ENCODE assay signal across 8 cellular contexts in the genomic region with DNA sequence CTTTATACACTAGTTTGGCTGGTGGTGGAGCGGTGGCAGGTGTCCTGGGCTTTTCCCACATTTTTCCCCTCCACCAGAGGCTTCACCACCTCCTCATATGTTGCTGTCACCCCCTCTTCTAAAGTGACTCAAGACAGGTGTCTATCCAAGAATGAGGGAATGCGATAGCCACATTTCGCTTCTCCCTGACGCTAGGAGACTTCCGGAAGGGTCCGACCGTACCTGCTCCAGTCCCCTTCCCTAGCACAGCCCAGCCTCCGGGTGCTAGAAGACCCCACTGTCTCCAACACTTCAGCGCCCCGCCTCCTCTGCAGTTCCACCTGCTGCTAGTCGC. TPM values are rescaled to one million over a fixed set of nuclear protein-coding genes. Genes with fewer than 3 reads are reported as not detected.
DNase-seq lines count a peak whose midpoint lies in the region; ATAC-seq, FAIRE-seq and TF ChIP-seq lines count a peak whose summit lies in the region.

No MANE protein-coding gene starts in this region.

- no peaks in the 10 kb centered on the region for H3K36me3 ChIP-seq in gastrocnemius medialis

- H3K4me1 ChIP-seq in gastrocnemius medialis, result peaks cover 46 to 57% of the 10 kb centered on the region in 2 donors

- intact Hi-C loops in gastrocnemius medialis (cut with DNase I; ENCODE audit: low total_unique reads), result loop anchor here (1.0 kb wide), 2 partner anchors 29 to 84 kb away; a partner anchor contains a TSS

- in situ Hi-C loops in gastrocnemius medialis (cut with MboI; ENCODE audit: low sequenced_read_pairs in 4 of 4), result no loop called here

- no peaks in the 10 kb centered on the region for H3K9me3 ChIP-seq in gastrocnemius medialis

- H3K27me3 ChIP-seq in gastrocnemius medialis, result no peaks in the 10 kb centered on the region

- H3K27ac ChIP-seq in VCaP (peak overlapping the region; percentile 82), gastrocnemius medialis (peak overlapping the region; percentile 94 to 99 (median 96))

- TF ChIP-seq POLR2A in GM12892 (IDR thresholded peaks at IDR 0.05; ENCODE audit: low read depth, low read length) (0 out of 2 replicates have a peak, but pooled peaks have one; percentile 73), gastrocnemius medialis (IDR thresholded peaks at IDR 0.05) (no peak)

- no peak for DNase-seq in GM12892 (ENCODE audit: insufficient read length)
- DNase-seq in fibroblast of villous mesenchyme (ENCODE audit: low read depth), result no peak
- DNase-seq in gastrocnemius medialis, result no peak
- DNase-seq in NCI-H2196 (lab: John Stamatoyannopoulos, UW; ENCODE audit: unreplicated experiment), result no peak
- no peak for DNase-seq in occipital lobe (lab: John Stamatoyannopoulos, UW)

- H3K4me3 ChIP-seq in fibroblast of villous mesenchyme (ENCODE audit: low read depth, low read length) (peak overlapping the region; percentile 79), gastrocnemius medialis (peak overlapping the region; percentile 74 to 91 (median 84))

- TF ChIP-seq CTCF in VCaP (conservative IDR thresholded peaks at IDR 0.05), result no peak
- no peak for TF ChIP-seq CTCF in fibroblast of villous mesenchyme (IDR thresholded peaks at IDR 0.05; ENCODE audit: insufficient read depth, low read depth, low read length)
- TF ChIP-seq CTCF in gastrocnemius medialis (IDR thresholded peaks at IDR 0.05 in 4 of 5, conservative IDR thresholded peaks at IDR 0.05 in 1 of 5), result no peak

- no peak for FAIRE-seq in GM12892 (lab: Jason Lieb, UNC)

- ATAC-seq in gastrocnemius medialis (peak in 1 of 2 donors; percentile 1), GM19324 (IDR thresholded peaks at IDR 0.05; ENCODE audit: low FRiP score, unreplicated experiment) (no peak), HG02870 (IDR thresholded peaks at IDR 0.05; ENCODE audit: unreplicated experiment) (no peak)

RNA-seq across cellular contexts. Expression of a gene that starts 0.5 kb away (rescaled TPM):
- polyA plus RNA-seq in GM12892 (2012; ENCODE audit: missing spikeins), result 52.0 TPM
- total RNA-seq in fibroblast of villous mesenchyme (25.1 and 33.7 TPM in 2 replicates), gastrocnemius medialis (100 to 1,000 TPM in 1 of 4 donors, 10 to 100 TPM in 3; 46.3 to 122 (median 74.3) TPM), occipital lobe (8.0 TPM)

RNA-seq across cellular contexts. Expression of a gene that starts 17.2 kb away (rescaled TPM):
- 73.3 TPM for polyA plus RNA-seq in GM12892 (2012; ENCODE audit: missing spikeins)
- total RNA-seq in fibroblast of villous mesenchyme (38.0 and 41.5 TPM in 2 replicates), gastrocnemius medialis (100 to 1,000 TPM in 2 of 4 donors, 10 to 100 TPM in 2; 66.7 to 129 (median 98.5) TPM), occipital lobe (37.9 TPM)

RNA-seq across cellular contexts. Expression of a gene that starts 29.7 kb away (rescaled TPM):
- 25.0 TPM for polyA plus RNA-seq in GM12892 (2012; ENCODE audit: missing spikeins)
- total RNA-seq in fibroblast of villous mesenchyme (15.5 and 17.3 TPM in 2 replicates), gastrocnemius medialis (10 to 100 TPM; 39.0 to 56.5 (median 48.1) TPM), occipital lobe (32.4 TPM)

RNA-seq across cellular contexts. Expression of a gene that starts 34.0 kb away (rescaled TPM):
- polyA plus RNA-seq in GM12892 (2012; ENCODE audit: missing spikeins), result 29.8 TPM
- total RNA-seq in fibroblast of villous mesenchyme (39.0 and 41.5 TPM in 2 replicates), gastrocnemius medialis (10 to 100 TPM; 28.2 to 32.9 (median 31.2) TPM), occipital lobe (64.6 TPM)

RNA-seq across cellular contexts. Expression of a gene that starts 46.2 kb away (rescaled TPM):
- polyA plus RNA-seq in GM12892 (2012; ENCODE audit: missing spikeins), result not detected
- total RNA-seq in fibroblast of villous mesenchyme (not detected in 2 replicates), gastrocnemius medialis (not detected), occipital lobe (1.6 TPM)
